ENCODE assay signal across 2 cellular contexts in the genomic region with DNA sequence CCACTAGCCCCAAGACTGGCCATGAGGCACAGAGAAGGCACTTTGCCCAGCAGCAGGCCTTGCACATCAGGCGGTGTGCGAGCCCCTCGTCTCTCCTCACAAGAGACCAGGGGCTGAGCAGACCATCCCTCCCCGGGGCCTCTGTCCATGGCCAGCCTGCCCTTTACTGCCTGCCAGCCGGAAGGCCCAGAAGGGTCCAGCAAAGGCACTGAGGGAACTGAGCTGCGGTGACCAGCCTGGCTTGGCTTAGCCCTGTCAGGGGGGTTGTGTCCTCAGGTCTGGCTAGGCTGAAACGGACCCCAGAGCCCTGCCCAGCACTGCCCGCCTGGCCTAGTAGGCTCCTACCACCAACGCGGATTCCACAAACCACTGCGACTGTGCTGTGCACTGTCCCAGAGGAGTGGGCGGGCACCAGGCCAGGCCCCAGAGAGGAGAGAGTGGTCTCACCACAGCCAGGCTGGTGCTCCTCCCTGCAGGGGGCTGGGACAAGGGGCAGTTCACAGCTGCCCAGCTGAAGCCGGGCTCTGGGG.
TF ChIP-seq lines count a peak whose summit lies in the region.

No MANE protein-coding gene starts in this region.

TF ChIP-seq in GM23338, 12 proteins besides CTCF, POLR2A, EP300 and RAD21 (continues in another document):
- TF ChIP-seq EZH2phosphoT487 (IDR thresholded peaks at IDR 0.05; ENCODE audit: unreplicated experiment) = no peak
- TF ChIP-seq CREB1 (CRISPR knock-in tag; IDR thresholded peaks at IDR 0.05; ENCODE audit: low read depth) = no peak
- no peak for TF ChIP-seq ZNF462 (CRISPR knock-in tag; IDR thresholded peaks at IDR 0.05)
- no peak for TF ChIP-seq STAT1 (IDR thresholded peaks at IDR 0.05; ENCODE audit: unreplicated experiment)
- no peak for TF ChIP-seq ZNF331 (CRISPR knock-in tag; IDR thresholded peaks at IDR 0.05; ENCODE audit: low read depth)
- TF ChIP-seq, protein P1, sequence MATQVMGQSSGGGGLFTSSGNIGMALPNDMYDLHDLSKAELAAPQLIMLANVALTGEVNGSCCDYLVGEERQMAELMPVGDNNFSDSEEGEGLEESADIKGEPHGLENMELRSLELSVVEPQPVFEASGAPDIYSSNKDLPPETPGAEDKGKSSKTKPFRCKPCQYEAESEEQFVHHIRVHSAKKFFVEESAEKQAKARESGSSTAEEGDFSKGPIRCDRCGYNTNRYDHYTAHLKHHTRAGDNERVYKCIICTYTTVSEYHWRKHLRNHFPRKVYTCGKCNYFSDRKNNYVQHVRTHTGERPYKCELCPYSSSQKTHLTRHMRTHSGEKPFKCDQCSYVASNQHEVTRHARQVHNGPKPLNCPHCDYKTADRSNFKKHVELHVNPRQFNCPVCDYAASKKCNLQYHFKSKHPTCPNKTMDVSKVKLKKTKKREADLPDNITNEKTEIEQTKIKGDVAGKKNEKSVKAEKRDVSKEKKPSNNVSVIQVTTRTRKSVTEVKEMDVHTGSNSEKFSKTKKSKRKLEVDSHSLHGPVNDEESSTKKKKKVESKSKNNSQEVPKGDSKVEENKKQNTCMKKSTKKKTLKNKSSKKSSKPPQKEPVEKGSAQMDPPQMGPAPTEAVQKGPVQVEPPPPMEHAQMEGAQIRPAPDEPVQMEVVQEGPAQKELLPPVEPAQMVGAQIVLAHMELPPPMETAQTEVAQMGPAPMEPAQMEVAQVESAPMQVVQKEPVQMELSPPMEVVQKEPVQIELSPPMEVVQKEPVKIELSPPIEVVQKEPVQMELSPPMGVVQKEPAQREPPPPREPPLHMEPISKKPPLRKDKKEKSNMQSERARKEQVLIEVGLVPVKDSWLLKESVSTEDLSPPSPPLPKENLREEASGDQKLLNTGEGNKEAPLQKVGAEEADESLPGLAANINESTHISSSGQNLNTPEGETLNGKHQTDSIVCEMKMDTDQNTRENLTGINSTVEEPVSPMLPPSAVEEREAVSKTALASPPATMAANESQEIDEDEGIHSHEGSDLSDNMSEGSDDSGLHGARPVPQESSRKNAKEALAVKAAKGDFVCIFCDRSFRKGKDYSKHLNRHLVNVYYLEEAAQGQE (IDR thresholded peaks at IDR 0.05; ENCODE audit: unreplicated experiment) = no peak
- TF ChIP-seq JUNB (IDR thresholded peaks at IDR 0.05; ENCODE audit: unreplicated experiment) = no peak
- no peak for TF ChIP-seq POLR2AphosphoS5 (IDR thresholded peaks at IDR 0.05; ENCODE audit: low read depth)
- TF ChIP-seq, protein P2, sequence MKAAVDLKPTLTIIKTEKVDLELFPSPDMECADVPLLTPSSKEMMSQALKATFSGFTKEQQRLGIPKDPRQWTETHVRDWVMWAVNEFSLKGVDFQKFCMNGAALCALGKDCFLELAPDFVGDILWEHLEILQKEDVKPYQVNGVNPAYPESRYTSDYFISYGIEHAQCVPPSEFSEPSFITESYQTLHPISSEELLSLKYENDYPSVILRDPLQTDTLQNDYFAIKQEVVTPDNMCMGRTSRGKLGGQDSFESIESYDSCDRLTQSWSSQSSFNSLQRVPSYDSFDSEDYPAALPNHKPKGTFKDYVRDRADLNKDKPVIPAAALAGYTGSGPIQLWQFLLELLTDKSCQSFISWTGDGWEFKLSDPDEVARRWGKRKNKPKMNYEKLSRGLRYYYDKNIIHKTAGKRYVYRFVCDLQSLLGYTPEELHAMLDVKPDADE (IDR thresholded peaks at IDR 0.05) = no peak

TF ChIP-seq in H1, 55 proteins besides CTCF, POLR2A, EP300 and RAD21:
- no peak for TF ChIP-seq MAFK (IDR thresholded peaks at IDR 0.05; ENCODE audit: low read depth, low read length)
